28 cellular contexts compared by ENCODE assay signal in the genomic region with DNA sequence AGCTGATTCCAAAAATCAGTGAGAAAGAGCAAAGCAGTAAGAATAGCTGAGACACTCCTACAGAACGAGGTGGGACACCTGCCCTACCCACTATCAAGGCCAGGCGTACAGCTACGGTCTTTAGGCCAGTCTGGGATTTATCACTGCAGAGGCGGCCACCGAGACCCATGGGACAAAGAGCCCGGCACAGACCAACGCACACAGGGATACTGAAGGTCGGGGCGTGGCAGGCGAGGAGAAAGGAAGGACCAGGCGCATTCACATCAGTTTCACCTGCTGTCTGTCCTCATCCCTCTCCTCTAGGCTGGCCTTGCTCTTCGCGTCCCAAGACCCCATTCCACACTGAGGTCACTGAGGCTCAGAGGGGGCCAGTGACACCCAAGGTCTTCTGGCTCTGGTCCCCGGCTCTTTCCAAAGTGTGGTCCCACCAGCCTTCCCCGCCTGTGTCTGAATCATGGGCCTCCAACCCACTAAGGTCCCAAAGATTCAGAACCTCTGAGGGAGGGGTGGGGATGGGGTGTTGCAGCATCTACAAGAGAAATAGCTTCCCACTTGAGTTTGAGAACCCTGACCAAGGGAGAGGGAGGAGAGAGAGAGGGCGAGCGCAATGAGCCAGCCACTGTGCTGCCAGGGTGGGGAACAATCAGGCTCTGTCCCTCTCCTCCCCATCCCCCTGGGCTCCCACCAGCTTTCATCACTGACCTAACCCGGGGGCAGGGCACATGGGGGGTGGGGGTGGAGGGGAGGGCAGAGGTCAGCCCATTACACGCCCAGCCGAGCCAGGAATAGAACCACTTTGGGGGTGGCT. TPM values are rescaled to one million over a fixed set of nuclear protein-coding genes. Genes with fewer than 3 reads are reported as not detected.
DNase-seq lines count a peak whose midpoint lies in the region; FAIRE-seq and TF ChIP-seq lines count a peak whose summit lies in the region.
"Had no signal": no experiment of that assay in that cellular context is flagged by ENCODE, and none has a peak within 500 bp of the region (broad histone marks: within the 10 kb centered on the region; RNA-seq: fewer than 3 reads in every experiment).

No MANE protein-coding gene starts in this region.

- FAIRE-seq in GM12891 (lab: Jason Lieb, UNC), result no peak
- FAIRE-seq: astrocyte, GM12878 had no signal

- CTCF ChIA-PET in HEK293 (lab: Yijun Ruan, JAX), result interaction anchor here (0.7 to 3.2 kb wide), 7 partner anchors 10 to 595 kb away, joined by 3 to 12 read pairs (median 3); no protein-coding TSS in a partner anchor

- TF ChIP-seq CTCF in HEK293 (tag by site-specific recombination; IDR thresholded peaks at IDR 0.05), result no peak
- TF ChIP-seq CTCF in lower leg skin (IDR thresholded peaks at IDR 0.05), result no peak

- H3K9me3 ChIP-seq in HEK293 (ENCODE audit: control insufficient read depth, insufficient read depth, low read depth, low read length), result no peaks in the 10 kb centered on the region
- H3K9me3 ChIP-seq: heart left ventricle, SJSA1, upper lobe of right lung had no signal

- 75 to 77% methylated on average over 20 of the region's 20 CpGs for WGBS in lower leg skin, 2 donors

- POLR2A ChIA-PET in HEK293 (lab: Yijun Ruan, JAX), result no interaction called here

- TF ChIP-seq POLR2A in GM12891 (IDR thresholded peaks at IDR 0.05; ENCODE audit: low read depth, low read length), result no peak
- TF ChIP-seq POLR2A in lower leg skin (IDR thresholded peaks at IDR 0.05), result no peak

- no peak overlapping the region for H3K9ac ChIP-seq in rectal smooth muscle tissue (ENCODE audit: low read length)

- H3K4me3 ChIP-seq in HEK293 (ENCODE audit: low read depth, low read length) (no peak overlapping the region), rectal smooth muscle tissue (ENCODE audit: low read length) (no peak overlapping the region), lower leg skin (ENCODE audit: low read depth, poor library complexity, severe bottlenecking) (no peak overlapping the region)
- H3K4me3 ChIP-seq: GM12878, heart left ventricle, lung, SJSA1, upper lobe of right lung had no signal

- H3K4me1 ChIP-seq in HEK293 (ENCODE audit: control insufficient read depth, insufficient read depth, low read length) (no peaks in the 10 kb centered on the region), rectal smooth muscle tissue (ENCODE audit: control insufficient read depth, insufficient read depth, low read length) (no peaks in the 10 kb centered on the region)
- H3K4me1 ChIP-seq: SJSA1, upper lobe of right lung had no signal

- H3K27me3 ChIP-seq in rectal smooth muscle tissue (ENCODE audit: control insufficient read depth, insufficient read depth, low read length), result no peaks in the 10 kb centered on the region
- H3K27me3 ChIP-seq: heart left ventricle, SJSA1, upper lobe of right lung had no signal

- no peak overlapping the region for H3K27ac ChIP-seq in HEK293 (ENCODE audit: extremely low read depth, low read depth, low read length)
- peak overlapping the region; percentile 98 for H3K27ac ChIP-seq in caudate nucleus (ENCODE audit: low read depth, low read length)
- H3K27ac ChIP-seq in rectal smooth muscle tissue (ENCODE audit: low read depth, low read length), result peak overlapping the region; percentile 48
- H3K27ac ChIP-seq: SJSA1, upper lobe of right lung, WERI-Rb-1 had no signal

- DNase-seq in caudate nucleus (lab: John Stamatoyannopoulos, UW) (peak in 56 of 61 donors; percentile 31 to 89 (median 76)), medulla oblongata (ENCODE audit: extremely low spot score) (peak; percentile 84), GM12891 (ENCODE audit: insufficient read length, low spot score) (no peak), DMS 273 treated with DMSO at 0.1 percent for 48 hours (lab: John Stamatoyannopoulos, UW) (no peak), NCI-H774 (lab: John Stamatoyannopoulos, UW) (no peak), lower leg skin (ENCODE audit: low spot score in 2 of 2) (no peak)
- DNase-seq: activated CD4-positive, alpha-beta T cell treated with anti-CD3 and anti-CD28 coated beads for 4 hours; central memory CD4-positive, alpha-beta T cell; DMS153; endodermal cell; heart left ventricle; NCI-H1092; NCI-H187; NCI-H2171; RPMI8226; stimulated activated CD4-positive, alpha-beta T cell treated with anti-CD3 and anti-CD28 coated beads, Interleukin-15, amount 100 ng/mL, for 24 hours; T1000; upper lobe of right lung; WERI-Rb-1 had no signal

- intact Hi-C loops in lower leg skin (cut with DNase I; ENCODE audit: low total_unique reads), result loop anchor here (10.0 kb wide), 1 partner anchor 305 kb away; no protein-coding TSS in a partner anchor

- no peaks in the 10 kb centered on the region for H3K36me3 ChIP-seq in HEK293 (ENCODE audit: control insufficient read depth in 2 of 2, insufficient read depth in 1 of 2, low read length in 2 of 2)
- no peaks in the 10 kb centered on the region for H3K36me3 ChIP-seq in rectal smooth muscle tissue (ENCODE audit: control insufficient read depth, insufficient read depth, low read length)
- H3K36me3 ChIP-seq: heart left ventricle, SJSA1, upper lobe of right lung, WERI-Rb-1 had no signal

TF ChIP-seq in HEK293, 187 proteins besides CTCF, POLR2A, EP300 and RAD21:
- TF ChIP-seq EGR2 (tag by site-specific recombination; IDR thresholded peaks at IDR 0.05; ENCODE audit: low read depth) (0 out of 2 replicates have a peak, but pooled peaks have one; percentile 13), ZNF174 (tag by site-specific recombination; IDR thresholded peaks at IDR 0.05) (no peak)
TF ChIP-seq in HEK293: peak in this region for 1.

TF ChIP-seq in GM12891, 5 proteins besides CTCF, POLR2A, EP300 and RAD21:
- TF ChIP-seq POU2F2 (IDR thresholded peaks at IDR 0.05; ENCODE audit: low read depth, low read length), result no peak
- TF ChIP-seq PAX5 (IDR thresholded peaks at IDR 0.05; ENCODE audit: insufficient read depth, low read length, severe bottlenecking), result no peak
- TF ChIP-seq TAF1 (IDR thresholded peaks at IDR 0.05; ENCODE audit: low read depth, low read length), result no peak
- no peak for TF ChIP-seq POLR2AphosphoS5 (IDR thresholded peaks at IDR 0.05; ENCODE audit: low read depth, low read length)
- TF ChIP-seq SPI1 (IDR thresholded peaks at IDR 0.05; ENCODE audit: low read depth, low read length), result no peak
TF ChIP-seq in GM12891: peak in this region for 0.

RNA-seq across cellular contexts. Expression of a gene that starts 7.2 kb away (rescaled TPM):
- 9.6 TPM for polyA plus RNA-seq in GM12891 (2012; ENCODE audit: low read depth, missing spikeins)
- total RNA-seq in lower leg skin, result 10 to 100 TPM; 35.9 to 67.6 (median 51.4) TPM

RNA-seq across cellular contexts. Expression of a gene that starts 34.0 kb away (rescaled TPM):
- 0.36 TPM for polyA plus RNA-seq in GM12891 (2012; ENCODE audit: low read depth, missing spikeins)
- under 1 TPM; 0.13 to 0.80 (median 0.33) TPM for total RNA-seq in lower leg skin
- total RNA-seq: astrocyte, fibroblast of villous mesenchyme, GM12878, heart left ventricle, HT-29, NCI-H460, SJSA1, upper lobe of right lung had no signal
- polyA plus RNA-seq: GM12878 had no signal

Comparison
In these comparisons a context has a peak if more than half of its experiments do, and no peak if none do; other contexts are left out.
1. DNase-seq: peak in caudate nucleus (56 of 61) and medulla oblongata (single experiment); none in GM12891 (single experiment), DMS 273 treated with DMSO at 0.1 percent for 48 hours (single experiment), NCI-H774 (single experiment) and lower leg skin (0 of 2).